In genomic region chr12:47066278-47067048, GRCh38 we compare ENCODE assay signal across 15 cellular contexts. TPM values are rescaled to one million over a fixed set of nuclear protein-coding genes. Genes with fewer than 3 reads are reported as not detected.
A peak's percentile ranks its signal among the peaks of the same experiment; 100 is the strongest.
DNase-seq lines count a peak whose midpoint lies in the region; ATAC-seq and TF ChIP-seq lines count a peak whose summit lies in the region.
"Had no signal": no experiment of that assay in that cellular context is flagged by ENCODE, and none has a peak within 500 bp of the region (broad histone marks: within the 10 kb centered on the region; RNA-seq: fewer than 3 reads in every experiment).

No MANE protein-coding gene starts in this region.

- H3K4me1 ChIP-seq in adrenal gland (replicated peaks in 1 of 2): peaks cover 12 to 24% of the 10 kb centered on the region in 2 donors
- peaks cover 3% of the 10 kb centered on the region for H3K4me1 ChIP-seq in rectal smooth muscle tissue (ENCODE audit: control insufficient read depth, insufficient read depth, low read length)
- peaks cover 40% of the 10 kb centered on the region for H3K4me1 ChIP-seq in A673 (ENCODE audit: insufficient read depth, low read length, poor library complexity, severe bottlenecking)

- WGBS in adrenal gland, 4 donors: 34 to 42% (median 39%) methylated on average over 6 of the region's 6 CpGs

- intact Hi-C loops in adrenal gland (cut with DNase I): no loop called here
- intact Hi-C loops in A673 (cut with micrococcal nuclease; ENCODE audit: unreplicated experiment): no loop called here

- no peak overlapping the region for H3K9ac ChIP-seq in rectal smooth muscle tissue (ENCODE audit: low read length)
- H3K9ac ChIP-seq: KMS-11 had no signal

- TF ChIP-seq CTCF in adrenal gland (IDR thresholded peaks at IDR 0.05): no peak
- no peak for TF ChIP-seq CTCF in A673 (conservative IDR thresholded peaks at IDR 0.05; ENCODE audit: low read depth, low read length)

- BruUV-seq in A673 (replicated peaks; lab: Mats Ljungman, UMichigan): no TSS peak

- TF ChIP-seq POLR2A in adrenal gland (IDR thresholded peaks at IDR 0.05) (no peak), GM18505 (IDR thresholded peaks at IDR 0.05; ENCODE audit: borderline replicate concordance, extremely low read depth, insufficient read depth, insufficient read length) (no peak)

- DNase-seq in NCI-H1105 treated with DMSO at 0.1 percent for 48 hours (lab: John Stamatoyannopoulos, UW): peak; percentile 50
- no peak for DNase-seq in NCI-H1105 (lab: John Stamatoyannopoulos, UW)
- peak in 6 of 7 donors; percentile 40 to 64 (median 54) for DNase-seq in adrenal gland
- DNase-seq in RKO (ENCODE audit: low spot score): no peak
- DNase-seq in A673 (ENCODE audit: low spot score): no peak
- DNase-seq: GDM1; hippocampal formation; naive thymus-derived CD8-positive, alpha-beta T cell; NCI-H2107 had no signal

- H3K36me3 ChIP-seq in adrenal gland (replicated peaks in 1 of 2): no peaks in the 10 kb centered on the region
- H3K36me3 ChIP-seq in rectal smooth muscle tissue (ENCODE audit: control insufficient read depth, insufficient read depth, low read length): no peaks in the 10 kb centered on the region
- no peaks in the 10 kb centered on the region for H3K36me3 ChIP-seq in A673 (ENCODE audit: insufficient read depth, low read length, poor library complexity, severe bottlenecking)

- H3K9me3 ChIP-seq in adrenal gland (replicated peaks in 1 of 3): no peaks in the 10 kb centered on the region
- H3K9me3 ChIP-seq in A673 (ENCODE audit: low read depth, low read length, poor library complexity, severe bottlenecking): no peaks in the 10 kb centered on the region

- H3K4me3 ChIP-seq in adrenal gland (no peak overlapping the region), rectal smooth muscle tissue (ENCODE audit: low read length) (no peak overlapping the region), A673 (ENCODE audit: low read depth, low read length, poor library complexity, severe bottlenecking) (no peak overlapping the region)

- H3K27ac ChIP-seq in adrenal gland (peak overlapping the region; percentile 42 to 83 (median 56)), rectal smooth muscle tissue (ENCODE audit: low read depth, low read length) (peak overlapping the region; percentile 40), A673 (ENCODE audit: low read depth, low read length, poor library complexity, severe bottlenecking) (no peak overlapping the region)
- H3K27ac ChIP-seq: 22Rv1, KMS-11 had no signal

- peak; percentile 49 for ATAC-seq in GM21723 (IDR thresholded peaks at IDR 0.05; ENCODE audit: unreplicated experiment)
- ATAC-seq in GM18505 (IDR thresholded peaks at IDR 0.05; ENCODE audit: unreplicated experiment): no peak
- ATAC-seq: left lobe of liver; naive thymus-derived CD8-positive, alpha-beta T cell had no signal

- H3K27me3 ChIP-seq in adrenal gland (no peaks in the 10 kb centered on the region), rectal smooth muscle tissue (ENCODE audit: control insufficient read depth, insufficient read depth, low read length) (no peaks in the 10 kb centered on the region), A673 (replicated peaks; ENCODE audit: insufficient read depth, low read depth, low read length, poor library complexity) (no peaks in the 10 kb centered on the region)

- POLR2A ChIA-PET in A673 (lab: Charles Lee; ENCODE audit: low non-redundant PET): no interaction called here

- CTCF ChIA-PET in A673 (lab: Charles Lee): no interaction called here

RNA-seq across cellular contexts. Expression of gene PCED1B, which starts 13.0 kb away (rescaled TPM):
- 100 to 1,000 TPM in 1 of 8 donors, 10 to 100 TPM in 7; 21.0 to 110 (median 51.1) TPM for total RNA-seq in adrenal gland
- polyA plus RNA-seq in adrenal gland: 10 to 100 TPM; 25.2 to 41.3 (median 31.5) TPM
- 2.1 and 3.1 TPM in 2 replicates for total RNA-seq in A673 (2021)

RNA-seq across cellular contexts. Expression of gene AMIGO2, which starts 13.3 kb away (rescaled TPM):
- total RNA-seq in adrenal gland (10 to 100 TPM; 16.5 to 34.7 (median 28.8) TPM), A673 (2021) (10.9 and 16.7 TPM in 2 replicates)
- polyA plus RNA-seq in adrenal gland: 10 to 100 TPM; 10.6 to 40.4 (median 22.7) TPM

Comparison
In these comparisons a context has a peak if more than half of its experiments do, and no peak if none do; other contexts are left out.
1. DNase-seq: peak in NCI-H1105 treated with DMSO at 0.1 percent for 48 hours (single experiment) and adrenal gland (6 of 7); none in NCI-H1105 (single experiment), RKO (single experiment) and A673 (single experiment).